Comparison of ENCODE assay signal across 26 cellular contexts in genomic region chr3:58200121-58200709, GRCh38. TPM values are rescaled to one million over a fixed set of nuclear protein-coding genes. Genes with fewer than 3 reads are reported as not detected.
A peak's percentile ranks its signal among the peaks of the same experiment; 100 is the strongest.
DNase-seq lines count a peak whose midpoint lies in the region; ATAC-seq and TF ChIP-seq lines count a peak whose summit lies in the region.
"Had no signal": no experiment of that assay in that cellular context is flagged by ENCODE, and none has a peak within 500 bp of the region (broad histone marks: within the 10 kb centered on the region; RNA-seq: fewer than 3 reads in every experiment).

No MANE protein-coding gene starts in this region.

- no peaks in the 10 kb centered on the region for H3K36me3 Mint-ChIP-seq in stimulated activated memory B cell treated with anti-CD40 and anti-IgM and Interleukin-4, amounts not matched to agents 10 μg/mL and 1 μg/mL and 100 μg/mL, for 72 hours
- H3K36me3 Mint-ChIP-seq in endothelial cell (ENCODE audit: low read depth, unreplicated experiment) = peaks cover 4% of the 10 kb centered on the region
- H3K36me3 Mint-ChIP-seq: CD4-positive, CD25-positive, alpha-beta regulatory T cell had no signal

- H3K4me3 ChIP-seq in OCI-LY3 (ENCODE audit: low read length) (no peak overlapping the region), right lobe of liver (no peak overlapping the region)
- H3K4me3 ChIP-seq: breast epithelium had no signal

- H3K4me2 ChIP-seq in OCI-LY3 (ENCODE audit: low read length) = peak overlapping the region; percentile 50

- intact Hi-C loops in Right ventricle myocardium inferior (cut with DNase I) = no loop called here
- intact Hi-C loops in cardiac septum (cut with DNase I) = no loop called here
- intact Hi-C loops in right lobe of liver (cut with DNase I) = no loop called here

- peaks cover 17% of the 10 kb centered on the region for H3K36me3 ChIP-seq in OCI-LY3 (replicated peaks; ENCODE audit: low read depth, low read length)
- H3K36me3 ChIP-seq in right lobe of liver = no peaks in the 10 kb centered on the region
- H3K36me3 ChIP-seq: breast epithelium had no signal

- no peak overlapping the region; the same call in 1 of the 2 replicates for H3K9ac ChIP-seq in OCI-LY3 (ENCODE audit: low read length)

- H4K20me1 ChIP-seq in OCI-LY3 (ENCODE audit: insufficient read depth, low read length) = no peaks in the 10 kb centered on the region

- H3K27ac ChIP-seq in OCI-LY3 (ENCODE audit: low read length) (peak overlapping the region; percentile 73), right lobe of liver (peak overlapping the region; percentile 0 to 22 (median 0))
- H3K27ac ChIP-seq: 22Rv1 had no signal

- H3K4me1 Mint-ChIP-seq in stimulated activated memory B cell treated with anti-CD40 and anti-IgM and Interleukin-4, amounts not matched to agents 10 μg/mL and 1 μg/mL and 100 μg/mL, for 72 hours = peaks cover 59% of the 10 kb centered on the region
- peaks cover 41% of the 10 kb centered on the region for H3K4me1 Mint-ChIP-seq in endothelial cell (ENCODE audit: unreplicated experiment)

- in situ Hi-C loops in KBM-7 (cut with MboI; ENCODE audit: low pct_unique_long_range_greater_than_20kb, low sequenced_read_pairs) = no loop called here

- H3K27me3 Mint-ChIP-seq in stimulated activated memory B cell treated with anti-CD40 and anti-IgM and Interleukin-4, amounts not matched to agents 10 μg/mL and 1 μg/mL and 100 μg/mL, for 72 hours = no peaks in the 10 kb centered on the region
- peaks cover 1% of the 10 kb centered on the region for H3K27me3 Mint-ChIP-seq in endothelial cell (ENCODE audit: unreplicated experiment)

- H3K4me1 ChIP-seq in OCI-LY3 (ENCODE audit: low read length) (peaks cover 69% of the 10 kb centered on the region), right lobe of liver (no peaks in the 10 kb centered on the region)
- H3K4me1 ChIP-seq: breast epithelium had no signal

- peaks cover 22% of the 10 kb centered on the region for H3K9me3 ChIP-seq in OCI-LY3 (ENCODE audit: insufficient read depth, low read length)
- no peaks in the 10 kb centered on the region for H3K9me3 ChIP-seq in right lobe of liver
- H3K9me3 ChIP-seq: breast epithelium had no signal

- DNase-seq in Right ventricle myocardium inferior (ENCODE audit: missing footprints) = no peak
- no peak for DNase-seq in cardiac septum (ENCODE audit: low spot score)
- DNase-seq in right lobe of liver = no peak
- DNase-seq in endothelial cell (ENCODE audit: low spot score) = no peak
- DNase-seq in GM10266 (ENCODE audit: extremely low spot score) = no peak
- DNase-seq in KBM-7 = no peak
- DNase-seq: activated CD4-positive, alpha-beta T cell treated with anti-CD3 and anti-CD28 coated beads for 4 hours; activated effector memory CD4-positive, alpha-beta T cell treated with Interleukin-2 at 50 U/mL for 16 hours; anterior cingulate cortex; naive thymus-derived CD8-positive, alpha-beta T cell; NCI-H1417 treated with DMSO at 0.1 percent for 48 hours; NCI-H2029 treated with DMSO at 0.1 percent for 48 hours; NCI-H226; NCI-H526 treated with DMSO at 0.1 percent for 48 hours; nucleus accumbens; SHP77; stimulated activated naive CD8-positive, alpha-beta T cell treated with anti-CD3 and anti-CD28 coated beads, Interleukin-15, Interleukin-2, amounts not matched to agents 100 U/mL and 50 U/mL, for 24 hours; T-helper 2 cell had no signal

- no peak for TF ChIP-seq POLR2A in right lobe of liver (IDR thresholded peaks at IDR 0.05)

- H3K4me3 Mint-ChIP-seq in stimulated activated memory B cell treated with anti-CD40 and anti-IgM and Interleukin-4, amounts not matched to agents 10 μg/mL and 1 μg/mL and 100 μg/mL, for 72 hours = no peak overlapping the region
- H3K4me3 Mint-ChIP-seq in endothelial cell (ENCODE audit: unreplicated experiment) = no peak overlapping the region
- H3K4me3 Mint-ChIP-seq: activated naive CD8-positive, alpha-beta T cell; CD4-positive, CD25-positive, alpha-beta regulatory T cell had no signal

- TF ChIP-seq CTCF in OCI-LY3 (IDR thresholded peaks at IDR 0.05; ENCODE audit: low read depth, low read length) (no peak), right lobe of liver (IDR thresholded peaks at IDR 0.05) (no peak), endothelial cell (IDR thresholded peaks at IDR 0.05; ENCODE audit: unreplicated experiment) (no peak), GM10266 (IDR thresholded peaks at IDR 0.05; ENCODE audit: control insufficient read depth, insufficient read depth, low read depth, missing control alignments) (no peak)

- H3K27ac Mint-ChIP-seq in stimulated activated memory B cell treated with anti-CD40 and anti-IgM and Interleukin-4, amounts not matched to agents 10 μg/mL and 1 μg/mL and 100 μg/mL, for 72 hours = peak overlapping the region; percentile 67
- no peak overlapping the region for H3K27ac Mint-ChIP-seq in endothelial cell (ENCODE audit: unreplicated experiment)
- H3K27ac Mint-ChIP-seq: activated naive CD8-positive, alpha-beta T cell; CD4-positive, CD25-positive, alpha-beta regulatory T cell had no signal

- ATAC-seq in Right ventricle myocardium inferior (peak; percentile 16), right lobe of liver (no peak)
- ATAC-seq in stimulated activated memory B cell treated with anti-CD40 and anti-IgM and Interleukin-4, amounts not matched to agents 10 μg/mL and 1 μg/mL and 100 μg/mL, for 72 hours = no peak
- ATAC-seq: naive thymus-derived CD8-positive, alpha-beta T cell; stimulated activated naive CD8-positive, alpha-beta T cell treated with anti-CD3 and anti-CD28 coated beads, Interleukin-15, Interleukin-2, amounts not matched to agents 100 U/mL and 50 U/mL, for 24 hours had no signal

- no peak overlapping the region for H2AFZ ChIP-seq in OCI-LY3 (ENCODE audit: low read depth, low read length)

- H3K79me2 ChIP-seq in OCI-LY3 (ENCODE audit: low read length) = no peaks in the 10 kb centered on the region

- H3K27me3 ChIP-seq in OCI-LY3 (ENCODE audit: low read depth, low read length) = no peaks in the 10 kb centered on the region
- H3K27me3 ChIP-seq in right lobe of liver = no peaks in the 10 kb centered on the region
- H3K27me3 ChIP-seq: breast epithelium had no signal

- H3K9me3 Mint-ChIP-seq in stimulated activated memory B cell treated with anti-CD40 and anti-IgM and Interleukin-4, amounts not matched to agents 10 μg/mL and 1 μg/mL and 100 μg/mL, for 72 hours = no peaks in the 10 kb centered on the region
- H3K9me3 Mint-ChIP-seq in endothelial cell (ENCODE audit: unreplicated experiment) = no peaks in the 10 kb centered on the region

RNA-seq across cellular contexts. Expression of gene DNASE1L3, which starts 10.6 kb away (rescaled TPM):
- 2.1 TPM for total RNA-seq in Right ventricle myocardium inferior
- 0.67 TPM for total RNA-seq in cardiac septum
- total RNA-seq in right lobe of liver = 100 to 1,000 TPM in 1 of 6 experiments, 10 to 100 TPM in 5; 32.9 to 134 (median 61.0) TPM
- 1.6 TPM for total RNA-seq in endothelial cell (ENCODE audit: unreplicated experiment)
- total RNA-seq: CD4-positive, CD25-positive, alpha-beta regulatory T cell; Daoy; H4 had no signal

RNA-seq across cellular contexts. Expression of gene ABHD6, which starts 37.4 kb away (rescaled TPM):
- total RNA-seq in Right ventricle myocardium inferior = 10.5 TPM
- 4.9 TPM for total RNA-seq in cardiac septum
- 10 to 100 TPM; 24.6 to 64.3 (median 52.6) TPM for total RNA-seq in right lobe of liver
- total RNA-seq in endothelial cell (ENCODE audit: unreplicated experiment) = 3.0 TPM

Comparison
In these comparisons a context has a peak if more than half of its experiments do, and no peak if none do; other contexts are left out.
1. RNA of gene DNASE1L3, which starts 10.6 kb away (total RNA-seq): 32.9 to 134 TPM in right lobe of liver; 2.1 TPM in Right ventricle myocardium inferior (single experiment), 1.6 TPM in endothelial cell (single experiment) and 0.67 TPM in cardiac septum (single experiment); every median in the first group is over 10 times any median in the second.